In the genomic region with DNA sequence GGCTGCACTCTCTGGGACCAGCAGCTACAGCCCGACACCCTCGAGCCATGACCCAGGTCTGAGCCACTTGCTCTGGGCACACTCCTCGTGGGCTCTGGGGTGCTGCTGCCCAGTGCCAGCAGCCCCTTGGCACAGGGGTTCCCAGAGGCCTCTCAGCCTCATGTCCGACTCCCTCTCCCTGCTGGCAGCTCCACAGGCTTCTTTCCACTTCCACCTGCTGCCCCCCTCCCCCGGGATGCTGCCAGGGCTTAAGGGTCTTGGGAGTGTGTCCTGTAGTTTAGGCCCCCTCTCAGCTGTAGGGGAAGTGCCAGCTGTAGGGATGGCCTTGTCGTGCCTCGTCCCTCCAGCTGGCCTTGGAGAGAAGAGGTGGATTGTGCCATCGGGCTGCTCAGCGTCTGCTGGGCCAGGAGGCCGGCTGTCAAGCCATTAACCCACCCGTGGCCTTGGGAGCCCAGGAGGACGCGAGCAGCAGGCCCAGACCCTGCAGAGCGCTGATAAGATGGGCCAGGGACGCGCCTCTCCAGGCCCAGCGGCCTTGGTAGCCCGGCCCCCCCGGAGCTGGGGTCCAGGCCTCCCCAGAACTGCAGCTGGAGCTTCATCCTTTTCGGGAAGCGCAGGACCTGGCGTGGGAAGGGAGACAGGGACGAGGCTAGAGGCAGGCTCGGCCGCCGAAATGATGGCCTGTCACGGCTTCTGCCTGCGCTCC, we compare ENCODE assay signal across 8 cellular contexts. TPM values are rescaled to one million over a fixed set of nuclear protein-coding genes. Genes with fewer than 3 reads are reported as not detected.
DNase-seq lines count a peak whose midpoint lies in the region; ATAC-seq and TF ChIP-seq lines count a peak whose summit lies in the region.

No MANE protein-coding gene starts in this region.

- 63% methylated on average over 28 of the region's 28 CpGs; no CpG with 5 or more reads in 1 of the 2 donors for WGBS in upper lobe of left lung, 2 donors

- H3K36me3 ChIP-seq in upper lobe of left lung: no peaks in the 10 kb centered on the region

- H3K9me3 Mint-ChIP-seq in activated CD8-positive, alpha-beta memory T cell treated with anti-CD3 and anti-CD28 coated beads, Interleukin-2, amount 10 ng/mL, durations not matched to agents 7 days and 5 days (ENCODE audit: low read depth): no peaks in the 10 kb centered on the region
- H3K9me3 Mint-ChIP-seq in memory B cell: no peaks in the 10 kb centered on the region

- peak overlapping the region; percentile 82 to 87 (median 84) for H3K27ac ChIP-seq in upper lobe of left lung

- H3K27ac Mint-ChIP-seq in activated CD8-positive, alpha-beta memory T cell treated with anti-CD3 and anti-CD28 coated beads, Interleukin-2, amount 10 ng/mL, durations not matched to agents 7 days and 5 days: no peak overlapping the region
- peak overlapping the region; percentile 68 for H3K27ac Mint-ChIP-seq in memory B cell

- no peak for ATAC-seq in activated CD8-positive, alpha-beta memory T cell treated with anti-CD3 and anti-CD28 coated beads, Interleukin-2, amount 10 ng/mL, durations not matched to agents 7 days and 5 days
- ATAC-seq in memory B cell (ENCODE audit: low read depth) (no peak), upper lobe of left lung (ENCODE audit: low FRiP score in 2 of 2) (peak in 1 of 2 donors; percentile 38)

- peaks cover 7 to 26% (median 11%) of the 10 kb centered on the region in 4 donors for H3K4me1 ChIP-seq in upper lobe of left lung

- no peaks in the 10 kb centered on the region for H3K27me3 ChIP-seq in upper lobe of left lung

- DNase-seq in activated CD8-positive, alpha-beta memory T cell treated with anti-CD3 and anti-CD28 coated beads, Interleukin-2, amount 10 ng/mL, durations not matched to agents 7 days and 5 days: no peak
- no peak for DNase-seq in activated CD8-positive, alpha-beta memory T cell treated with anti-CD3 and anti-CD28 coated beads for 24 hours
- DNase-seq in cardiac fibroblast (ENCODE audit: low read depth in 2 of 2) (peak; percentile 0 to 2), memory B cell (ENCODE audit: low spot score in 2 of 2) (no peak), upper lobe of left lung (no peak), LoVo (ENCODE audit: low spot score) (no peak)
- DNase-seq in stimulated activated CD4-positive, alpha-beta T cell treated with anti-CD3 and anti-CD28 coated beads, Interleukin-4, amount 100 ng/mL, for 1 hour: no peak
- DNase-seq in stimulated activated CD4-positive, alpha-beta T cell treated with anti-CD3 and anti-CD28 coated beads, Interleukin-2, amount 100 ng/mL, for 48 hours: no peak

- CTCF ChIA-PET in activated CD8-positive, alpha-beta memory T cell treated with anti-CD3 and anti-CD28 coated beads, Interleukin-2, amount 10 ng/mL, durations not matched to agents 7 days and 5 days (lab: Charles Lee): interaction anchor here (1.2 to 3.1 kb wide), 3 partner anchors 39 to 42 kb away, joined by 4 to 22 read pairs (median 4); partner anchors contain the start of gene CLCN5

- no peaks in the 10 kb centered on the region for H3K27me3 Mint-ChIP-seq in activated CD8-positive, alpha-beta memory T cell treated with anti-CD3 and anti-CD28 coated beads, Interleukin-2, amount 10 ng/mL, durations not matched to agents 7 days and 5 days
- no peaks in the 10 kb centered on the region for H3K27me3 Mint-ChIP-seq in memory B cell

- H3K36me3 Mint-ChIP-seq in activated CD8-positive, alpha-beta memory T cell treated with anti-CD3 and anti-CD28 coated beads, Interleukin-2, amount 10 ng/mL, durations not matched to agents 7 days and 5 days: no peaks in the 10 kb centered on the region
- peaks cover 1% of the 10 kb centered on the region for H3K36me3 Mint-ChIP-seq in memory B cell

- no peak for TF ChIP-seq POLR2A in upper lobe of left lung (IDR thresholded peaks at IDR 0.05)

- H3K4me3 ChIP-seq in cardiac fibroblast (replicated peaks in 1 of 2; ENCODE audit: low read depth in 2 of 2, low read length in 2 of 2) (peak overlapping the region; percentile 58 to 63), upper lobe of left lung (peak overlapping the region in 3 of 4 donors; percentile 65 to 76 (median 68))

- H3K9me3 ChIP-seq in upper lobe of left lung: no peaks in the 10 kb centered on the region

- TF ChIP-seq CTCF in cardiac fibroblast (IDR thresholded peaks at IDR 0.05; ENCODE audit: low read depth, low read length): no peak
- TF ChIP-seq CTCF in upper lobe of left lung (IDR thresholded peaks at IDR 0.05): no peak

- no peak for TF ChIP-seq EP300 in upper lobe of left lung (IDR thresholded peaks at IDR 0.05)

- peak overlapping the region; percentile 72 for H3K4me3 Mint-ChIP-seq in activated CD8-positive, alpha-beta memory T cell treated with anti-CD3 and anti-CD28 coated beads, Interleukin-2, amount 10 ng/mL, durations not matched to agents 7 days and 5 days
- peak overlapping the region; percentile 92 for H3K4me3 Mint-ChIP-seq in memory B cell

- H3K4me1 Mint-ChIP-seq in activated CD8-positive, alpha-beta memory T cell treated with anti-CD3 and anti-CD28 coated beads, Interleukin-2, amount 10 ng/mL, durations not matched to agents 7 days and 5 days: peaks cover 17% of the 10 kb centered on the region
- peaks cover 13% of the 10 kb centered on the region for H3K4me1 Mint-ChIP-seq in memory B cell

RNA-seq across cellular contexts. Expression of gene USP27X, which starts 1.0 kb away (rescaled TPM):
- total RNA-seq in activated CD8-positive, alpha-beta memory T cell treated with anti-CD3 and anti-CD28 coated beads, Interleukin-2, amount 10 ng/mL, durations not matched to agents 7 days and 5 days: 1 to 10 TPM; 1.0 to 1.7 TPM
- total RNA-seq in upper lobe of left lung: 1 to 10 TPM; 1.0 to 5.9 (median 3.9) TPM

RNA-seq across cellular contexts. Expression of gene CLCN5, which starts 44.1 kb away (rescaled TPM):
- total RNA-seq in activated CD8-positive, alpha-beta memory T cell treated with anti-CD3 and anti-CD28 coated beads, Interleukin-2, amount 10 ng/mL, durations not matched to agents 7 days and 5 days: 1 to 10 TPM; 4.0 to 5.3 TPM
- 10 to 100 TPM in 3 of 6 donors, 1 to 10 TPM in 3; 4.2 to 14.4 (median 10.2) TPM for total RNA-seq in upper lobe of left lung

RNA-seq across cellular contexts. Expression of gene PAGE4, which starts 49.2 kb away (rescaled TPM):
- total RNA-seq in activated CD8-positive, alpha-beta memory T cell treated with anti-CD3 and anti-CD28 coated beads, Interleukin-2, amount 10 ng/mL, durations not matched to agents 7 days and 5 days: not detected
- total RNA-seq in upper lobe of left lung: not detected

Comparison
In these comparisons a context has a peak if more than half of its experiments do, and no peak if none do; other contexts are left out.
1. DNase-seq: peak in cardiac fibroblast (2 of 2); none in activated CD8-positive, alpha-beta memory T cell treated with anti-CD3 and anti-CD28 coated beads, Interleukin-2, amount 10 ng/mL, durations not matched to agents 7 days and 5 days (single experiment), activated CD8-positive, alpha-beta memory T cell treated with anti-CD3 and anti-CD28 coated beads for 24 hours (single experiment), memory B cell (0 of 2), upper lobe of left lung (0 of 2), stimulated activated CD4-positive, alpha-beta T cell treated with anti-CD3 and anti-CD28 coated beads, Interleukin-4, amount 100 ng/mL, for 1 hour (single experiment), LoVo (single experiment) and stimulated activated CD4-positive, alpha-beta T cell treated with anti-CD3 and anti-CD28 coated beads, Interleukin-2, amount 100 ng/mL, for 48 hours (0 of 2).